In the genomic region with DNA sequence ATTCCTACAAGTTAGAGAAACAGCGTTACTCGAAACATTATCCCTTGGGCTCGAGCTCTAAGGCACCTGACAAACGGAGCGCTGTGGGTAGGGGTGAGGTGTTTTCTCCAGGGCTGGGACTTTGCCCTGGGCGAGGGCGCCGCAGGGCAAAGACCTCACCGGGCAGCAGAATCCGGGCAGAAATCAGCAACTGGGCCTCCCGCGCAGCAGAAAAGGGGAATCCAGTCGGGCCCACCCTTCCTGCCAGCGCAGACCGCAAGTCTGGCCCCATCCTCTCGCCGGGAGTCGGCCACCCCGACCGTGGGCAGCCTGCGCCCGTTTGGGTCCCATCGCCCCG, we compare ENCODE assay signal across 8 cellular contexts. TPM values are rescaled to one million over a fixed set of nuclear protein-coding genes. Genes with fewer than 3 reads are reported as not detected.
DNase-seq lines count a peak whose midpoint lies in the region; ATAC-seq and TF ChIP-seq lines count a peak whose summit lies in the region.

No MANE protein-coding gene starts in this region.

- no peaks in the 10 kb centered on the region for H3K27me3 ChIP-seq in CD4-positive, alpha-beta memory T cell (ENCODE audit: insufficient read depth, low read length)
- H3K27me3 ChIP-seq in esophagus (ENCODE audit: control insufficient read depth in 1 of 2, insufficient read depth in 2 of 2, low read length in 2 of 2), result no peaks in the 10 kb centered on the region
- no peaks in the 10 kb centered on the region for H3K27me3 ChIP-seq in neutrophil

- peak in 1 of 5 donors; percentile 50 for DNase-seq in CD4-positive, alpha-beta memory T cell
- peak; percentile 46 for DNase-seq in SK-N-DZ (ENCODE audit: low spot score)
- DNase-seq in NK-92 (lab: John Stamatoyannopoulos, UW; ENCODE audit: unreplicated experiment), result no peak
- no peak for DNase-seq in UCSD-AML1 (lab: John Stamatoyannopoulos, UW; ENCODE audit: unreplicated experiment)
- DNase-seq in caudate nucleus (lab: John Stamatoyannopoulos, UW), result no peak

- CTCF ChIA-PET in CD4-positive, alpha-beta memory T cell (lab: Charles Lee; ENCODE audit: partially characterized antibody), result interaction anchor here (3.2 kb wide), 1 partner anchor 19 kb away, joined by 23 read pairs; no protein-coding TSS in a partner anchor

- peak overlapping the region; percentile 67 for H3K27ac ChIP-seq in CD4-positive, alpha-beta memory T cell (ENCODE audit: low read depth, low read length)
- H3K27ac ChIP-seq in esophagus (ENCODE audit: low read depth in 2 of 2, low read length in 1 of 2) (no peak overlapping the region), neutrophil (peak overlapping the region; percentile 98), caudate nucleus (ENCODE audit: low read depth, low read length) (no peak overlapping the region)

- H3K9me3 Mint-ChIP-seq in CD4-positive, alpha-beta memory T cell, result no peaks in the 10 kb centered on the region

- peaks cover 5% of the 10 kb centered on the region for H3K36me3 ChIP-seq in CD4-positive, alpha-beta memory T cell (ENCODE audit: insufficient read depth, low read length)
- H3K36me3 ChIP-seq in esophagus (ENCODE audit: control insufficient read depth in 2 of 2, insufficient read depth in 2 of 2, low read length in 1 of 2), result no peaks in the 10 kb centered on the region
- peaks cover 15% of the 10 kb centered on the region for H3K36me3 ChIP-seq in neutrophil

- POLR2A ChIA-PET in CD4-positive, alpha-beta memory T cell (lab: Charles Lee; ENCODE audit: partially characterized antibody), result interaction anchor here (1.0 to 2.1 kb wide), 6 partner anchors 15 to 664 kb away, joined by 3 to 7 read pairs (median 4); a partner anchor contains a TSS

- peak overlapping the region; percentile 59 to 97 (median 82) for H3K4me3 Mint-ChIP-seq in CD4-positive, alpha-beta memory T cell

- H3K36me3 Mint-ChIP-seq in CD4-positive, alpha-beta memory T cell, result peaks cover 25 to 27% of the 10 kb centered on the region in 2 donors

- intact Hi-C loops in CD4-positive, alpha-beta memory T cell (cut with micrococcal nuclease), result loop anchor here (1.0 to 10.0 kb wide), 5 partner anchors 166 to 1419 kb away; a partner anchor contains a TSS

- H3K4me1 ChIP-seq in CD4-positive, alpha-beta memory T cell (ENCODE audit: insufficient read depth, low read length), result peaks cover 34% of the 10 kb centered on the region
- H3K4me1 ChIP-seq in esophagus (ENCODE audit: control insufficient read depth in 2 of 2, insufficient read depth in 2 of 2, low read length in 1 of 2) (peaks cover 0 to 3% of the 10 kb centered on the region in 2 donors), neutrophil (ENCODE audit: control insufficient read depth in 1 of 2, insufficient read depth in 1 of 2, low read depth in 1 of 2, low read length in 1 of 2) (peaks cover 28 to 29% of the 10 kb centered on the region in 2 experiments)

- peaks cover 20 to 32% (median 25%) of the 10 kb centered on the region in 4 donors for H3K4me1 Mint-ChIP-seq in CD4-positive, alpha-beta memory T cell

- no peaks in the 10 kb centered on the region for H3K9me3 ChIP-seq in CD4-positive, alpha-beta memory T cell (ENCODE audit: control insufficient read depth in 1 of 2, low read length in 2 of 2)
- no peaks in the 10 kb centered on the region for H3K9me3 ChIP-seq in esophagus (ENCODE audit: control insufficient read depth in 2 of 2, insufficient read depth in 1 of 2, low read depth in 1 of 2, low read length in 1 of 2)
- no peaks in the 10 kb centered on the region for H3K9me3 ChIP-seq in neutrophil

- no peaks in the 10 kb centered on the region for H3K27me3 Mint-ChIP-seq in CD4-positive, alpha-beta memory T cell

- WGBS in esophagus, 2 donors, result 0 to 1% methylated on average over 24 of the region's 24 CpGs

- ATAC-seq in GM19455 (IDR thresholded peaks at IDR 0.05; ENCODE audit: unreplicated experiment), result peak; percentile 0

- peak overlapping the region; percentile 26 to 79 for H3K4me3 ChIP-seq in CD4-positive, alpha-beta memory T cell (ENCODE audit: low read length in 2 of 2)
- H3K4me3 ChIP-seq in esophagus (ENCODE audit: low read depth in 1 of 2, low read length in 2 of 2) (peak overlapping the region; percentile 91 to 96), neutrophil (ENCODE audit: low read depth in 1 of 2, low read length in 1 of 2) (peak overlapping the region; percentile 89 to 99)

- no peak for TF ChIP-seq CTCF in neutrophil (IDR thresholded peaks at IDR 0.05)

- peak overlapping the region; percentile 32 to 86 (median 47) for H3K27ac Mint-ChIP-seq in CD4-positive, alpha-beta memory T cell

RNA-seq across cellular contexts. Expression of a gene that starts 0.4 kb away (rescaled TPM):
- 10 to 100 TPM; 14.3 to 17.1 TPM for total RNA-seq in CD4-positive, alpha-beta memory T cell
- 10 to 100 TPM; 14.3 to 16.4 TPM for polyA plus RNA-seq in CD4-positive, alpha-beta memory T cell
- polyA plus RNA-seq in SK-N-DZ (2014; cell fraction: cytosol; rRNA removed), result 11.9 and 12.7 TPM in 2 replicates
- polyA plus RNA-seq in SK-N-DZ (2014; cell fraction: nucleus; rRNA removed), result 5.7 and 6.8 TPM in 2 replicates
- 1 to 10 TPM; 2.7 to 3.6 TPM for polyA plus RNA-seq in esophagus

RNA-seq across cellular contexts. Expression of a gene that starts 0.8 kb away (rescaled TPM):
- 10 to 100 TPM; 18.5 to 19.2 TPM for total RNA-seq in CD4-positive, alpha-beta memory T cell
- polyA plus RNA-seq in CD4-positive, alpha-beta memory T cell, result 1 to 10 TPM; 1.3 to 1.8 TPM
- 196 and 221 TPM in 2 replicates for polyA plus RNA-seq in SK-N-DZ (2014; cell fraction: cytosol; rRNA removed)
- polyA plus RNA-seq in SK-N-DZ (2014; cell fraction: nucleus; rRNA removed), result 81.9 and 86.3 TPM in 2 replicates
- polyA plus RNA-seq in esophagus, result 10 to 100 TPM in 1 of 2 donors, 1 to 10 TPM in 1; 10.0 to 12.1 TPM

Comparison
In these comparisons a context has a peak if more than half of its experiments do, and no peak if none do; other contexts are left out.
1. H3K27ac ChIP-seq: peak in CD4-positive, alpha-beta memory T cell (single experiment) and neutrophil (single experiment); none in esophagus (0 of 2) and caudate nucleus (single experiment).
2. Peak in every context shown above with its lines, with median percentiles within 50 percentile points of each other: H3K4me3 ChIP-seq.